ENCODE assay signal across 18 cellular contexts in genomic region chr10:125457406-125457805, GRCh38.
"Had no signal": no experiment of that assay in that cellular context is flagged by ENCODE, and none has a peak within 500 bp of the region (broad histone marks: within the 10 kb centered on the region; RNA-seq: fewer than 3 reads in every experiment).

No MANE protein-coding gene starts in this region.

- DNase-seq: KBM-7, MV-4-11, NCI-H1048, NCI-H1105, NCI-H1436 treated with DMSO at 0.1 percent for 48 hours, NCI-H1694, NCI-H2029, NCI-H2171 treated with DMSO at 0.1 percent for 48 hours, NCI-H345, NCI-H446 treated with DMSO at 0.1 percent for 48 hours, NCI-H524 treated with DMSO at 0.1 percent for 48 hours, NCI-H69, NCI-H774, SHP77, SK-N-SH, SW 1271, T-helper 1 cell had no signal

- H3K9me3 ChIP-seq: SK-N-SH had no signal

- H3K9ac ChIP-seq: SK-N-SH had no signal

- H3K27ac ChIP-seq: RWPE1 had no signal

- H3K4me2 ChIP-seq: SK-N-SH had no signal
